Comparison of ENCODE assay signal across 8 cellular contexts in the genomic region with DNA sequence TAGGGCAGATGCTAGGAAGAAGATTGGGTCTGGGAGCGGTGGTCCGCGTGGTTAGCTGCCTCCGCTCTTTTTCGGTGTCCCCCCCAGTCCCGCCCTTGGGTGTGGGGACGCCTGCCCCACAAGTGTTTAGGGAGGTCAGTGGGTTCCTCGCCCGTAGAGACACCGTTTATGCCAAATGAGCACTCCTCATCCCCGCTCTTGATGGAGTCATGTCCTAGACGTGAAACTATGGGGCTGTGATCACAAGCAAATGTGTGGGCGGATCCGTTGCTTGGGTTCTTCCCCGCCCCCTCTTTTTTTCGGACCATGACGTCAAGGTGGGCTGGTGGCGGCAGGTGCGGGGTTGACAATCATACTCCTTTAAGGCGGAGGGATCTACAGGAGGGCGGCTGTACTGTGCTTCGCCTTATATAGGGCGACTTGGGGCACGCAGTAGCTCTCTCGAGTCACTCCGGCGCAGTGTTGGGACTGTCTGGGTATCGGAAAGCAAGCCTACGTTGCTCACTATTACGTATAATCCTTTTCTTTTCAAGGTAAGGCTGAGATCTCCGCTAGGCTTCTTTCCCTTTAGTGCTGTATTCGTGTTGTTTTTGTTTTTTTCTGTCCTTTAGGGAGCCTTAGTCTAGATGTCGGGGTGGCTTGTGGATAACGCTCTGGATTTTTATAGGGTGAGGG. TPM values are rescaled to one million over a fixed set of nuclear protein-coding genes. Genes with fewer than 3 reads are reported as not detected.
DNase-seq lines count a peak whose midpoint lies in the region; ATAC-seq and TF ChIP-seq lines count a peak whose summit lies in the region.

HSP90AB1 (plus strand) TSS at position 439 of the 675 bp plus-strand sequence. CDS start 1,529 bp downstream, outside the sequence.

- peak; percentile 99 for TF ChIP-seq POLR2A in NB4 (IDR thresholded peaks at IDR 0.05; ENCODE audit: extremely low read depth, insufficient read length)
- peak; percentile 97 to 99 for TF ChIP-seq POLR2A in suprapubic skin (IDR thresholded peaks at IDR 0.05)

- WGBS in suprapubic skin: under 1% methylated on average over 22 of the region's 34 CpGs

- peaks cover 31% of the 10 kb centered on the region for H3K36me3 ChIP-seq in suprapubic skin

- no peak for TF ChIP-seq EP300 in suprapubic skin (IDR thresholded peaks at IDR 0.05)

- H3K4me3 ChIP-seq in GM08714 (ENCODE audit: low read length) (peak within 1 kb of the TSS; percentile 98), NB4 (ENCODE audit: low read depth, low read length) (peak within 1 kb of the TSS; percentile 99), suprapubic skin (peak within 1 kb of the TSS; percentile 92)

- ATAC-seq in HG02571 (IDR thresholded peaks at IDR 0.05; ENCODE audit: unreplicated experiment): peak; percentile 61

- H3K27ac ChIP-seq in suprapubic skin: peak within 1 kb of the TSS; percentile 94

- TF ChIP-seq CTCF in NB4 (IDR thresholded peaks at IDR 0.05; ENCODE audit: low read depth, low read length) (no peak), suprapubic skin (IDR thresholded peaks at IDR 0.05) (no peak)

- H3K9me3 ChIP-seq in suprapubic skin: no peaks in the 10 kb centered on the region

- peaks cover 39% of the 10 kb centered on the region for H3K4me1 ChIP-seq in suprapubic skin

- peak; percentile 98 for DNase-seq in NB4 (ENCODE audit: low read depth)
- peak; percentile 99 for DNase-seq in SK-N-DZ (ENCODE audit: low spot score)
- peak; percentile 96 for DNase-seq in activated naive CD4-positive, alpha-beta T cell treated with anti-CD3 and anti-CD28 coated beads, Interleukin-2, amount 50 U/mL, for 16 hours
- peak; percentile 97 for DNase-seq in globus pallidus (ENCODE audit: low spot score)
- peak; percentile 89 for DNase-seq in occipital lobe (lab: John Stamatoyannopoulos, UW)
- peak; percentile 97 to 98 for DNase-seq in suprapubic skin (ENCODE audit: low spot score in 2 of 2)

- no peaks in the 10 kb centered on the region for H3K27me3 ChIP-seq in suprapubic skin

RNA-seq across cellular contexts. Expression of gene HSP90AB1, which starts in this region (rescaled TPM):
- 1,614 and 1,776 TPM in 2 replicates for polyA plus RNA-seq in SK-N-DZ (2014; cell fraction: cytosol; rRNA removed)
- polyA plus RNA-seq in SK-N-DZ (2014; cell fraction: nucleus; rRNA removed): 579 and 767 TPM in 2 replicates
- 440 TPM for total RNA-seq in occipital lobe
- 100 to 1,000 TPM; 450 to 830 (median 678) TPM for total RNA-seq in suprapubic skin

Comparison
In these comparisons a context has a peak if more than half of its experiments do, and no peak if none do; other contexts are left out.
1. Peak in every context shown above with its lines: DNase-seq, ATAC-seq, H3K4me3 ChIP-seq and H3K27ac ChIP-seq.